In genomic region chr12:22684526-22685118, GRCh38 we compare ENCODE assay signal across 8 cellular contexts. TPM values are rescaled to one million over a fixed set of nuclear protein-coding genes. Genes with fewer than 3 reads are reported as not detected.
DNase-seq lines count a peak whose midpoint lies in the region; ATAC-seq and TF ChIP-seq lines count a peak whose summit lies in the region.

No MANE protein-coding gene starts in this region.

- TF ChIP-seq CTCF in WERI-Rb-1 (IDR thresholded peaks at IDR 0.05; ENCODE audit: low read depth, low read length) (peak; percentile 25; the same call in 1 of the 2 replicates), kidney epithelial cell (IDR thresholded peaks at IDR 0.05; ENCODE audit: insufficient read depth, low read length, poor library complexity, severe bottlenecking) (peak; percentile 38)

- no peak overlapping the region for H3K4me3 ChIP-seq in WERI-Rb-1 (ENCODE audit: low read depth, low read length)
- no peak overlapping the region for H3K4me3 ChIP-seq in kidney epithelial cell (ENCODE audit: low read depth, low read length)

- H3K9me3 Mint-ChIP-seq in activated CD4-positive, alpha-beta memory T cell treated with anti-CD3 and anti-CD28 coated beads, Interleukin-2, amount 10 ng/mL, durations not matched to agents 7 days and 5 days: peaks cover 6% of the 10 kb centered on the region

- H3K36me3 ChIP-seq in WERI-Rb-1 (peaks cover 12% of the 10 kb centered on the region; the same call in 1 of the 2 replicates), kidney epithelial cell (ENCODE audit: control insufficient read depth, insufficient read depth, low read length) (no peaks in the 10 kb centered on the region)

- no peaks in the 10 kb centered on the region for H3K27me3 Mint-ChIP-seq in activated CD4-positive, alpha-beta memory T cell treated with anti-CD3 and anti-CD28 coated beads, Interleukin-2, amount 10 ng/mL, durations not matched to agents 7 days and 5 days

- H3K27me3 ChIP-seq in WERI-Rb-1 (ENCODE audit: insufficient read depth, low read depth, severe bottlenecking) (no peaks in the 10 kb centered on the region), kidney epithelial cell (ENCODE audit: control insufficient read depth, insufficient read depth, low read length) (no peaks in the 10 kb centered on the region)

- H3K27ac Mint-ChIP-seq in activated CD4-positive, alpha-beta memory T cell treated with anti-CD3 and anti-CD28 coated beads, Interleukin-2, amount 10 ng/mL, durations not matched to agents 7 days and 5 days: no peak overlapping the region

- H3K4me3 Mint-ChIP-seq in activated CD4-positive, alpha-beta memory T cell treated with anti-CD3 and anti-CD28 coated beads, Interleukin-2, amount 10 ng/mL, durations not matched to agents 7 days and 5 days: no peak overlapping the region

- peak; percentile 19 for ATAC-seq in GM19468 (IDR thresholded peaks at IDR 0.05; ENCODE audit: extremely low read depth, unreplicated experiment)

- H3K9me3 ChIP-seq in WERI-Rb-1 (ENCODE audit: severe bottlenecking): no peaks in the 10 kb centered on the region

- CTCF ChIA-PET in activated CD4-positive, alpha-beta memory T cell treated with anti-CD3 and anti-CD28 coated beads, Interleukin-2, amount 10 ng/mL, durations not matched to agents 7 days and 5 days (lab: Charles Lee): interaction anchor here (0.8 to 2.9 kb wide), 8 partner anchors 10 to 370 kb away, joined by 3 to 9 read pairs (median 4); partner anchors contain the start of gene C2CD5

- H3K27ac ChIP-seq in WERI-Rb-1: no peak overlapping the region

- peaks cover 42% of the 10 kb centered on the region for H3K36me3 Mint-ChIP-seq in activated CD4-positive, alpha-beta memory T cell treated with anti-CD3 and anti-CD28 coated beads, Interleukin-2, amount 10 ng/mL, durations not matched to agents 7 days and 5 days (ENCODE audit: low read depth)

- POLR2A ChIA-PET in activated CD4-positive, alpha-beta memory T cell treated with anti-CD3 and anti-CD28 coated beads, Interleukin-2, amount 10 ng/mL, durations not matched to agents 7 days and 5 days (lab: Charles Lee): interaction anchor here (1.1 kb wide), 1 partner anchor 140 kb away, joined by 3 read pairs; the partner anchor contains the start of gene C2CD5

- DNase-seq in DMS 273 (lab: John Stamatoyannopoulos, UW; ENCODE audit: unreplicated experiment) (peak; percentile 55), MV-4-11 (lab: John Stamatoyannopoulos, UW) (peak; percentile 74), WERI-Rb-1 (no peak), kidney epithelial cell (ENCODE audit: low read depth) (no peak), NCI-H1048 (lab: John Stamatoyannopoulos, UW) (no peak), iPS-NIHi11 (ENCODE audit: low spot score) (no peak)
- DNase-seq in activated CD4-positive, alpha-beta memory T cell treated with anti-CD3 and anti-CD28 coated beads, Interleukin-2, amount 10 ng/mL, durations not matched to agents 7 days and 5 days: no peak

- H3K4me1 Mint-ChIP-seq in activated CD4-positive, alpha-beta memory T cell treated with anti-CD3 and anti-CD28 coated beads, Interleukin-2, amount 10 ng/mL, durations not matched to agents 7 days and 5 days: peaks cover 19% of the 10 kb centered on the region

RNA-seq across cellular contexts. Expression of gene ETNK1, which starts 59.7 kb away (rescaled TPM):
- total RNA-seq in kidney epithelial cell: 24.6 and 27.4 TPM in 2 replicates
- total RNA-seq in activated CD4-positive, alpha-beta memory T cell treated with anti-CD3 and anti-CD28 coated beads, Interleukin-2, amount 10 ng/mL, durations not matched to agents 7 days and 5 days: 10 to 100 TPM; 72.0 to 84.9 TPM

Comparison
In these comparisons a context has a peak if more than half of its experiments do, and no peak if none do; other contexts are left out.
1. DNase-seq: peak in DMS 273 (single experiment) and MV-4-11 (single experiment); none in WERI-Rb-1 (single experiment), kidney epithelial cell (single experiment), NCI-H1048 (single experiment), iPS-NIHi11 (single experiment) and activated CD4-positive, alpha-beta memory T cell treated with anti-CD3 and anti-CD28 coated beads, Interleukin-2, amount 10 ng/mL, durations not matched to agents 7 days and 5 days (single experiment).